ENCODE assay signal across 1 cellular context in genomic region chrX:139200346-139200745, GRCh38.
TF ChIP-seq lines count a peak whose summit lies in the region.

No MANE protein-coding gene starts in this region.

TF ChIP-seq in K562, 482 proteins besides CTCF, POLR2A, EP300 and RAD21 (continued from another document):
- TF ChIP-seq ZNF592 (IDR thresholded peaks at IDR 0.05) (0 out of 2 replicates have a peak, but pooled peaks have one; percentile 48), EZH2 (IDR thresholded peaks at IDR 0.05; ENCODE audit: borderline replicate concordance, low read depth, low read length) (no peak), NR2C2 (CRISPR knock-in tag; IDR thresholded peaks at IDR 0.05) (no peak), NR2C2 (tag; IDR thresholded peaks at IDR 0.05) (peak; percentile 5; the same call in 1 of the 2 replicates), ZNF175 (CRISPR knock-in tag; IDR thresholded peaks at IDR 0.05; ENCODE audit: low read depth) (0 out of 2 replicates have a peak, but pooled peaks have one; percentile 70), PHB (CRISPR knock-in tag; IDR thresholded peaks at IDR 0.05) (no peak), ZNF584 (CRISPR knock-in tag; IDR thresholded peaks at IDR 0.05; ENCODE audit: low read depth) (peak; percentile 54; the same call in 1 of the 2 replicates), RBM25 (IDR thresholded peaks at IDR 0.05; ENCODE audit: low read depth, low read length, severe bottlenecking) (no peak), RFX1 (IDR thresholded peaks at IDR 0.05) (no peak), ZSCAN32 (CRISPR knock-in tag; IDR thresholded peaks at IDR 0.05) (no peak), BACH1 (tag; IDR thresholded peaks at IDR 0.05) (peak; percentile 50; the same call in 1 of the 2 replicates), HINFP (tag; conservative IDR thresholded peaks at IDR 0.05; ENCODE audit: low read depth) (no peak), NCOR1 (IDR thresholded peaks at IDR 0.05) (no peak), ZNF143 (CRISPR knock-in tag; IDR thresholded peaks at IDR 0.05) (no peak), ZFX (CRISPR knock-in tag; IDR thresholded peaks at IDR 0.05) (no peak), ZNF253 (CRISPR knock-in tag; conservative IDR thresholded peaks at IDR 0.05) (no peak), ZNF282 (CRISPR knock-in tag; IDR thresholded peaks at IDR 0.05) (no peak), PHF8 (IDR thresholded peaks at IDR 0.05; ENCODE audit: borderline replicate concordance, low read length) (no peak), TCF7 (IDR thresholded peaks at IDR 0.05; ENCODE audit: borderline replicate concordance) (no peak), FOXO4 (CRISPR knock-in tag; IDR thresholded peaks at IDR 0.05) (no peak), MAFF (IDR thresholded peaks at IDR 0.05; ENCODE audit: low read length) (no peak), ETS2 (tag; IDR thresholded peaks at IDR 0.05; ENCODE audit: borderline replicate concordance, poor library complexity, severe bottlenecking) (no peak), BCOR (IDR thresholded peaks at IDR 0.05) (no peak), ZBTB34 (CRISPR knock-in tag; IDR thresholded peaks at IDR 0.05) (no peak)
